In genomic region chr17:2017274-2017941, GRCh38 we compare ENCODE assay signal across 18 cellular contexts. TPM values are rescaled to one million over a fixed set of nuclear protein-coding genes. Genes with fewer than 3 reads are reported as not detected.
A peak's percentile ranks its signal among the peaks of the same experiment; 100 is the strongest.
DNase-seq lines count a peak whose midpoint lies in the region; ATAC-seq and TF ChIP-seq lines count a peak whose summit lies in the region.
"Had no signal": no experiment of that assay in that cellular context is flagged by ENCODE, and none has a peak within 500 bp of the region (broad histone marks: within the 10 kb centered on the region; RNA-seq: fewer than 3 reads in every experiment).

No MANE protein-coding gene starts in this region.

- no peak overlapping the region for H3K27ac Mint-ChIP-seq in osteocyte (ENCODE audit: unreplicated experiment)

- H2AFZ ChIP-seq in KMS-11 (ENCODE audit: low read depth): peak overlapping the region; percentile 71

- ATAC-seq in psoas muscle (peak in 3 of 4 donors; percentile 42 to 59 (median 50)), GM19452 (IDR thresholded peaks at IDR 0.05; ENCODE audit: unreplicated experiment) (no peak)

- H3K27me3 ChIP-seq in KMS-11 (ENCODE audit: insufficient read depth, low read depth): peaks cover 12% of the 10 kb centered on the region; the same call in 1 of the 2 replicates
- no peaks in the 10 kb centered on the region for H3K27me3 ChIP-seq in psoas muscle (ENCODE audit: insufficient read depth in 3 of 3, low read length in 2 of 3)
- H3K27me3 ChIP-seq: BE2C, breast epithelium had no signal

- peaks cover 40% of the 10 kb centered on the region for H3K27me3 Mint-ChIP-seq in osteocyte (ENCODE audit: unreplicated experiment)

- no peaks in the 10 kb centered on the region for H3K36me3 Mint-ChIP-seq in osteocyte (ENCODE audit: unreplicated experiment)

- DNase-seq in GM10266 (ENCODE audit: extremely low spot score): peak; percentile 65
- peak in 1 of 2 donors; percentile 48 for DNase-seq in psoas muscle
- DNase-seq in osteocyte (ENCODE audit: extremely low spot score, unreplicated experiment): no peak
- no peak for DNase-seq in amniotic stem cell (lab: John Stamatoyannopoulos, UW)
- DNase-seq: activated CD4-positive, alpha-beta T cell treated with anti-CD3 and anti-CD28 coated beads, Interleukin-2, amount 50 U/mL, for 48 hours; activated naive CD4-positive, alpha-beta T cell treated with anti-CD3 and anti-CD28 coated beads, Interleukin-2, amount 50 U/mL, for 16 hours; activated T-cell treated with anti-CD3 and anti-CD28 coated beads, Interleukin-2, amount 50 U/mL, for 1 hour; BE2C; DMS 273 treated with DMSO at 0.1 percent for 48 hours; Kasumi-1; midbrain; NCI-H510A; SW 1271 had no signal

- peak overlapping the region; percentile 24; the same call in 1 of the 2 replicates for H3K27ac ChIP-seq in KMS-11
- peak overlapping the region; percentile 39 for H3K27ac ChIP-seq in cingulate gyrus (ENCODE audit: low read depth, low read length)
- H3K27ac ChIP-seq in psoas muscle: no peak overlapping the region

- WGBS in psoas muscle, 3 donors: 72 to 84% (median 73%) methylated on average over 19 of the region's 19 CpGs

- peaks cover 57% of the 10 kb centered on the region for H3K4me1 Mint-ChIP-seq in osteocyte (ENCODE audit: unreplicated experiment)

- peak overlapping the region; percentile 82 for H3K4me2 ChIP-seq in KMS-11

- peaks cover 19% of the 10 kb centered on the region for H3K4me1 ChIP-seq in KMS-11 (ENCODE audit: low read depth, poor library complexity, severe bottlenecking)
- peaks cover 6% of the 10 kb centered on the region for H3K4me1 ChIP-seq in psoas muscle
- H3K4me1 ChIP-seq: BE2C had no signal

- H3K4me3 ChIP-seq in KMS-11 (IDR thresholded peaks at IDR 0.05; ENCODE audit: insufficient read depth, low read depth, low read length) (no peak overlapping the region), psoas muscle (no peak overlapping the region)
- H3K4me3 ChIP-seq: breast epithelium had no signal

- no peaks in the 10 kb centered on the region for H3K9me3 ChIP-seq in psoas muscle
- H3K9me3 ChIP-seq: BE2C, breast epithelium had no signal

- no peaks in the 10 kb centered on the region for H4K20me1 ChIP-seq in KMS-11 (ENCODE audit: insufficient read depth)

- H3K36me3 ChIP-seq in KMS-11 (ENCODE audit: insufficient read depth) (no peaks in the 10 kb centered on the region), psoas muscle (ENCODE audit: insufficient read depth in 1 of 2, low read depth in 1 of 2) (no peaks in the 10 kb centered on the region)
- H3K36me3 ChIP-seq: BE2C, breast epithelium had no signal

- no peak for TF ChIP-seq CTCF in GM10266 (IDR thresholded peaks at IDR 0.05; ENCODE audit: control insufficient read depth, insufficient read depth, low read depth, missing control alignments)
- no peak for TF ChIP-seq CTCF in KMS-11 (conservative IDR thresholded peaks at IDR 0.05; ENCODE audit: low read depth, low read length)
- TF ChIP-seq CTCF in psoas muscle (IDR thresholded peaks at IDR 0.05): no peak
- no peak for TF ChIP-seq CTCF in osteocyte (IDR thresholded peaks at IDR 0.05)

- no peak overlapping the region for H3K4me3 Mint-ChIP-seq in osteocyte (ENCODE audit: unreplicated experiment)

- H3K9me3 Mint-ChIP-seq in osteocyte (ENCODE audit: unreplicated experiment): no peaks in the 10 kb centered on the region

- peak overlapping the region; percentile 42; the same call in 1 of the 2 replicates for H3K9ac ChIP-seq in KMS-11

- intact Hi-C loops in psoas muscle (cut with DNase I): no loop called here

- no peaks in the 10 kb centered on the region for H3K79me2 ChIP-seq in KMS-11 (ENCODE audit: insufficient read depth, low read depth)

RNA-seq across cellular contexts. Expression of gene RTN4RL1, which starts 7.7 kb away (rescaled TPM):
- 1 to 10 TPM in 2 of 4 donors, under 1 TPM in 2; 0.65 to 1.7 (median 1.2) TPM for total RNA-seq in psoas muscle
- 1 to 10 TPM in 1 of 3 donors, under 1 TPM in 2; 0.44 to 1.8 (median 0.70) TPM for polyA plus RNA-seq in psoas muscle
- 3.7 and 3.8 TPM in 2 replicates for total RNA-seq in osteocyte
- total RNA-seq: kidney epithelial cell had no signal

RNA-seq across cellular contexts. Expression of gene DPH1, which starts 12.5 kb away (rescaled TPM):
- total RNA-seq in psoas muscle (10 to 100 TPM; 36.9 to 73.4 (median 45.5) TPM), osteocyte (57.3 and 59.0 TPM in 2 replicates)
- 10 to 100 TPM; 13.5 to 51.9 (median 39.2) TPM for polyA plus RNA-seq in psoas muscle

RNA-seq across cellular contexts. Expression of gene OVCA2, which starts 24.4 kb away (rescaled TPM):
- total RNA-seq in psoas muscle: 10 to 100 TPM; 10.1 to 23.0 (median 15.2) TPM
- 10 to 100 TPM; 29.2 to 66.1 (median 33.4) TPM for polyA plus RNA-seq in psoas muscle
- total RNA-seq in osteocyte: 33.2 and 35.9 TPM in 2 replicates

RNA-seq across cellular contexts. Expression of gene HIC1, which starts 37.5 kb away (rescaled TPM):
- 10 to 100 TPM in 1 of 4 donors, 1 to 10 TPM in 3; 4.3 to 12.6 (median 9.4) TPM for total RNA-seq in psoas muscle
- 1 to 10 TPM; 2.0 to 3.5 (median 2.1) TPM for polyA plus RNA-seq in psoas muscle
- total RNA-seq in osteocyte: 3.3 and 3.7 TPM in 2 replicates
